In the genomic region with DNA sequence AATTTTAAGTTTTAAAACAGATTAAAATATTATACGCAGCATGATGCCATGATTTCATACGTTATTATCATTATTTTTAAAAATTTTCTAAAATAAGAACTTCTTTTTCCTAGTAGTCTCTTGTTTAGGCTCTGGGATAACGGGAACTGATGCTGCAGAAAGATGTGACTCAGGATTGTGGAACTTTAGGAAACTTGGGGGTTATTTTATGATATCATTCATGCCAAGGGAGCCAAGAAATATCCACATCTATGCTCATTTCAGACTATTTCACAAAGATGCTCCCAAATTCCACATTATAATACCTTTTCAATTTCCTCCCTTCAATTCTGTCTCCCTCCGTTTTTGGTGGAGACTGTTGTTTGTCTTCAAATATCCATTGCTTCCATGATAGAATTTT, we compare ENCODE assay signal across 15 cellular contexts.
DNase-seq lines count a peak whose midpoint lies in the region; ATAC-seq, FAIRE-seq and TF ChIP-seq lines count a peak whose summit lies in the region.
"Had no signal": no experiment of that assay in that cellular context is flagged by ENCODE, and none has a peak within 500 bp of the region (broad histone marks: within the 10 kb centered on the region; RNA-seq: fewer than 3 reads in every experiment).

No MANE protein-coding gene starts in this region.

- no peak overlapping the region for H4K91ac ChIP-seq in mesenchymal stem cell (ENCODE audit: low read length)

- H3K4ac ChIP-seq in mesenchymal stem cell (ENCODE audit: low read depth in 1 of 2, low read length in 2 of 2), result no peak overlapping the region

- TF ChIP-seq POLR2A in H54 (IDR thresholded peaks at IDR 0.05; ENCODE audit: low read depth, low read length), result no peak

- no CpG with 5 or more reads among the region's 4 CpGs for WGBS in mesenchymal stem cell

- no peak overlapping the region for H4K8ac ChIP-seq in mesenchymal stem cell (ENCODE audit: low read length)

- peak overlapping the region; percentile 13 for H3K9ac ChIP-seq in mesenchymal stem cell (ENCODE audit: low read length)

- no peak for TF ChIP-seq CTCF in AG10803 (conservative IDR thresholded peaks at IDR 0.05; ENCODE audit: low read length)
- no peak for TF ChIP-seq CTCF in cardiac fibroblast (IDR thresholded peaks at IDR 0.05; ENCODE audit: low read depth, low read length)
- no peak for TF ChIP-seq CTCF in lower lobe of right lung (IDR thresholded peaks at IDR 0.05)

- no peak overlapping the region for H3K27ac ChIP-seq in mesenchymal stem cell (ENCODE audit: low read length, poor library complexity, severe bottlenecking)
- H3K27ac ChIP-seq in lower lobe of right lung, result no peak overlapping the region
- H3K27ac ChIP-seq: A549, SJSA1 had no signal

- no peak overlapping the region for H3K4me3 ChIP-seq in AG10803 (ENCODE audit: low read length)
- H3K4me3 ChIP-seq in cardiac fibroblast (replicated peaks in 1 of 2; ENCODE audit: low read depth in 2 of 2, low read length in 2 of 2), result no peak overlapping the region
- H3K4me3 ChIP-seq in mesenchymal stem cell (ENCODE audit: insufficient read depth in 1 of 2, low read depth in 1 of 2, low read length in 2 of 2), result no peak overlapping the region
- H3K4me3 ChIP-seq in lower lobe of right lung, result no peak overlapping the region
- H3K4me3 ChIP-seq: A549, GM23338, K562, SJSA1 had no signal

- no peaks in the 10 kb centered on the region for H3K36me3 ChIP-seq in mesenchymal stem cell (ENCODE audit: control insufficient read depth in 1 of 2, insufficient read depth in 2 of 2, low read depth in 1 of 2, low read length in 2 of 2)
- H3K36me3 ChIP-seq in lower lobe of right lung, result no peaks in the 10 kb centered on the region
- H3K36me3 ChIP-seq: SJSA1 had no signal

- intact Hi-C loops in lower lobe of right lung (cut with DNase I), result no loop called here

- H2AFZ ChIP-seq in mesenchymal stem cell (ENCODE audit: low read depth, low read length), result no peak overlapping the region
- H2AFZ ChIP-seq: GM23338 had no signal

- H2AK5ac ChIP-seq in mesenchymal stem cell (ENCODE audit: low read length, severe bottlenecking), result no peak overlapping the region

- H2BK120ac ChIP-seq in mesenchymal stem cell (ENCODE audit: low read depth, low read length), result no peak overlapping the region

- H3K14ac ChIP-seq in mesenchymal stem cell (ENCODE audit: low read length in 2 of 2), result no peak overlapping the region

- peak; percentile 78 for FAIRE-seq in H54 (lab: Jason Lieb, UNC)
- FAIRE-seq: G401.6, K562 had no signal

- no peak overlapping the region for H2BK12ac ChIP-seq in mesenchymal stem cell (ENCODE audit: low read length in 2 of 2)

- no peak overlapping the region for H3K23ac ChIP-seq in mesenchymal stem cell (ENCODE audit: low read length in 2 of 2)

- no peaks in the 10 kb centered on the region for H3K79me1 ChIP-seq in mesenchymal stem cell (replicated peaks; ENCODE audit: low read length, poor library complexity, severe bottlenecking)

- peak; percentile 60 for DNase-seq in AG10803 (ENCODE audit: low read depth)
- DNase-seq in H54 (ENCODE audit: insufficient read length, low spot score), result no peak
- peak; percentile 24 to 28 for DNase-seq in cardiac fibroblast (ENCODE audit: low read depth in 2 of 2)
- no peak for DNase-seq in mesenchymal stem cell
- no peak for DNase-seq in lower lobe of right lung
- DNase-seq in germinal center (ENCODE audit: low spot score), result no peak
- DNase-seq in inferior parietal cortex (ENCODE audit: extremely low spot score), result no peak
- DNase-seq: DMS79, NCI-H1694 had no signal

- ATAC-seq in lower lobe of right lung, result no peak
- ATAC-seq: A549, GM23338, K562, Panc1 had no signal

- no peak overlapping the region for H3K4me2 ChIP-seq in mesenchymal stem cell (ENCODE audit: low read length, poor library complexity, severe bottlenecking)
- H3K4me2 ChIP-seq: A549, GM23338 had no signal

- H3K4me1 ChIP-seq in mesenchymal stem cell (ENCODE audit: control insufficient read depth, insufficient read depth, low read depth, low read length) (peaks cover 2% of the 10 kb centered on the region), lower lobe of right lung (no peaks in the 10 kb centered on the region)
- H3K4me1 ChIP-seq: A549 had no signal

- H3K9me3 ChIP-seq in mesenchymal stem cell (ENCODE audit: control insufficient read depth, low read length), result no peaks in the 10 kb centered on the region
- no peaks in the 10 kb centered on the region for H3K9me3 ChIP-seq in lower lobe of right lung
- H3K9me3 ChIP-seq: SJSA1 had no signal

- no peak overlapping the region for H2BK5ac ChIP-seq in mesenchymal stem cell (ENCODE audit: low read depth, low read length, poor library complexity, severe bottlenecking)

- no peaks in the 10 kb centered on the region for H3K27me3 ChIP-seq in mesenchymal stem cell (ENCODE audit: control insufficient read depth in 1 of 2, insufficient read depth in 1 of 2, low read length in 2 of 2)
- no peaks in the 10 kb centered on the region for H3K27me3 ChIP-seq in lower lobe of right lung (ENCODE audit: low read depth)
- H3K27me3 ChIP-seq: SJSA1 had no signal

- no peak overlapping the region for H3K18ac ChIP-seq in mesenchymal stem cell (ENCODE audit: low read depth in 1 of 2, low read length in 2 of 2)

- H2BK15ac ChIP-seq in mesenchymal stem cell (ENCODE audit: low read depth, poor library complexity, severe bottlenecking), result no peak overlapping the region

Comparison
In these comparisons a context has a peak if more than half of its experiments do, and no peak if none do; other contexts are left out.
1. DNase-seq: peak in AG10803 (single experiment) and cardiac fibroblast (2 of 2); none in H54 (single experiment), mesenchymal stem cell (single experiment), lower lobe of right lung (single experiment), germinal center (single experiment) and inferior parietal cortex (single experiment).